Comparison of ENCODE assay signal across 1 cellular context in the genomic region with DNA sequence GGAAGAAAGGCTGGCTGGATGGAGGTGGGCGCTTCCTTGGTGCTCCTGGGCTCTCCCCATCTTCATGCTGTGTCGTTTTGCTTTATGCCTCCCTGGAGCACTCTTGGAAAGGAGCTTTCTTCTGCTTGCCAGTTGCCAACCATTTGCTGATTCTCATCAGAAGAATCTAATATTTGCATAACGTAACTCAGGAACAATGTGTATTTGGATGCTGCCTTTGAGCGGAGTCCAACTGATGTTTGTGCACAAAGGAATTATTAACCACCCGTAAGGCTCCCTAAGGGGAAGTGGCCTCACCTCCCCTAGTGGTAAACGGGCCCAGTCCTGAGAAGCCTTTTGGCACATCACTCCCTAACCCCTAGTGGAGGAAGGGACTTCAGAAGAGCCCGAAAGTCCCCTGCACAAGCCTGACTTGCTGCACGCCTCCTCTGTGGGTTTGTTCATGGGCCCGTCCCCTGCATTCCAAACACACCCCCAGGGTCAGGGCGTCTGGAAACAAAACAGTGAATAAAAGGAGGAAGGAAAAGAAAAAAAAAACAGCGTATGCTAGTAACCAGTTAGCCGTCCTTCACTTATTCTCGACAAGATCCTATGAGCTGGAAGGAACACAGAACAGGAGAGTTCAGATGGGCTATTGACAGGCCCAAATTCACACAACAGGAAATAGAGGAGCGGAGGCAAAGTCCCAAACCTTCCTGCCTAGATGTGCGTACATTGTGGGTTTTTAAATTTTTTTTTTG.
TF ChIP-seq lines count a peak whose summit lies in the region.

No MANE protein-coding gene starts in this region.

TF ChIP-seq in HepG2, 621 proteins besides CTCF, POLR2A, EP300 and RAD21 (continued from another document and continues in another):
- TF ChIP-seq, protein P1, sequence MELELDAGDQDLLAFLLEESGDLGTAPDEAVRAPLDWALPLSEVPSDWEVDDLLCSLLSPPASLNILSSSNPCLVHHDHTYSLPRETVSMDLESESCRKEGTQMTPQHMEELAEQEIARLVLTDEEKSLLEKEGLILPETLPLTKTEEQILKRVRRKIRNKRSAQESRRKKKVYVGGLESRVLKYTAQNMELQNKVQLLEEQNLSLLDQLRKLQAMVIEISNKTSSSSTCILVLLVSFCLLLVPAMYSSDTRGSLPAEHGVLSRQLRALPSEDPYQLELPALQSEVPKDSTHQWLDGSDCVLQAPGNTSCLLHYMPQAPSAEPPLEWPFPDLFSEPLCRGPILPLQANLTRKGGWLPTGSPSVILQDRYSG (CRISPR knock-in tag; IDR thresholded peaks at IDR 0.05): no peak
- TF ChIP-seq ERF (CRISPR knock-in tag; IDR thresholded peaks at IDR 0.05) (peak; percentile 85), ZNF343 (CRISPR knock-in tag; IDR thresholded peaks at IDR 0.05) (no peak), ZFP62 (CRISPR knock-in tag; IDR thresholded peaks at IDR 0.05) (no peak), U2AF2 (IDR thresholded peaks at IDR 0.05; ENCODE audit: low read depth, low read length) (no peak), ZNF607 (CRISPR knock-in tag; IDR thresholded peaks at IDR 0.05; ENCODE audit: borderline replicate concordance) (no peak), ZNF510 (CRISPR knock-in tag; IDR thresholded peaks at IDR 0.05; ENCODE audit: low read depth) (no peak), ZNF121 (CRISPR knock-in tag; IDR thresholded peaks at IDR 0.05) (0 out of 2 replicates have a peak, but pooled peaks have one; percentile 41), THYN1 (CRISPR knock-in tag; IDR thresholded peaks at IDR 0.05; ENCODE audit: borderline replicate concordance, low read depth) (no peak), ZNF747 (CRISPR knock-in tag; IDR thresholded peaks at IDR 0.05; ENCODE audit: borderline replicate concordance) (peak; percentile 90), CENPT (CRISPR knock-in tag; IDR thresholded peaks at IDR 0.05; ENCODE audit: low read depth) (no peak), HCFC1 (IDR thresholded peaks at IDR 0.05; ENCODE audit: low read depth, low read length) (no peak), ZSCAN31 (CRISPR knock-in tag; IDR thresholded peaks at IDR 0.05; ENCODE audit: low read depth) (0 out of 2 replicates have a peak, but pooled peaks have one; percentile 48), SMAD3 (CRISPR knock-in tag; IDR thresholded peaks at IDR 0.05) (no peak), MTF2 (CRISPR knock-in tag; IDR thresholded peaks at IDR 0.05; ENCODE audit: borderline replicate concordance) (no peak), ZNF441 (CRISPR knock-in tag; IDR thresholded peaks at IDR 0.05; ENCODE audit: borderline replicate concordance) (0 out of 2 replicates have a peak, but pooled peaks have one; percentile 39), ZNF746 (CRISPR knock-in tag; IDR thresholded peaks at IDR 0.05) (peak; percentile 82), SRSF4 (IDR thresholded peaks at IDR 0.05; ENCODE audit: low read depth, low read length, poor library complexity, severe bottlenecking) (no peak), GLI4 (CRISPR knock-in tag; IDR thresholded peaks at IDR 0.05; ENCODE audit: borderline replicate concordance) (no peak), AGO1 (IDR thresholded peaks at IDR 0.05; ENCODE audit: low read depth, low read length, poor library complexity, severe bottlenecking) (no peak), EEA1 (CRISPR knock-in tag; IDR thresholded peaks at IDR 0.05; ENCODE audit: borderline replicate concordance) (no peak), NCOA1 (CRISPR knock-in tag; IDR thresholded peaks at IDR 0.05) (peak; percentile 84; the same call in 1 of the 2 replicates), SKI (IDR thresholded peaks at IDR 0.05; ENCODE audit: partially characterized antibody) (peak; percentile 71), ZNF484 (CRISPR knock-in tag; IDR thresholded peaks at IDR 0.05; ENCODE audit: borderline replicate concordance, low read depth) (no peak), SP5 (CRISPR knock-in tag; IDR thresholded peaks at IDR 0.05; ENCODE audit: borderline replicate concordance, low read depth) (peak; percentile 67; the same call in 1 of the 2 replicates), ATF7 (IDR thresholded peaks at IDR 0.05) (no peak), ATF7 (CRISPR knock-in tag; IDR thresholded peaks at IDR 0.05) (peak; percentile 88; the same call in 1 of the 2 replicates), FOXK1 (CRISPR knock-in tag; IDR thresholded peaks at IDR 0.05; ENCODE audit: borderline replicate concordance, low read depth) (peak; percentile 31; the same call in 1 of the 2 replicates)
- TF ChIP-seq, protein P2, sequence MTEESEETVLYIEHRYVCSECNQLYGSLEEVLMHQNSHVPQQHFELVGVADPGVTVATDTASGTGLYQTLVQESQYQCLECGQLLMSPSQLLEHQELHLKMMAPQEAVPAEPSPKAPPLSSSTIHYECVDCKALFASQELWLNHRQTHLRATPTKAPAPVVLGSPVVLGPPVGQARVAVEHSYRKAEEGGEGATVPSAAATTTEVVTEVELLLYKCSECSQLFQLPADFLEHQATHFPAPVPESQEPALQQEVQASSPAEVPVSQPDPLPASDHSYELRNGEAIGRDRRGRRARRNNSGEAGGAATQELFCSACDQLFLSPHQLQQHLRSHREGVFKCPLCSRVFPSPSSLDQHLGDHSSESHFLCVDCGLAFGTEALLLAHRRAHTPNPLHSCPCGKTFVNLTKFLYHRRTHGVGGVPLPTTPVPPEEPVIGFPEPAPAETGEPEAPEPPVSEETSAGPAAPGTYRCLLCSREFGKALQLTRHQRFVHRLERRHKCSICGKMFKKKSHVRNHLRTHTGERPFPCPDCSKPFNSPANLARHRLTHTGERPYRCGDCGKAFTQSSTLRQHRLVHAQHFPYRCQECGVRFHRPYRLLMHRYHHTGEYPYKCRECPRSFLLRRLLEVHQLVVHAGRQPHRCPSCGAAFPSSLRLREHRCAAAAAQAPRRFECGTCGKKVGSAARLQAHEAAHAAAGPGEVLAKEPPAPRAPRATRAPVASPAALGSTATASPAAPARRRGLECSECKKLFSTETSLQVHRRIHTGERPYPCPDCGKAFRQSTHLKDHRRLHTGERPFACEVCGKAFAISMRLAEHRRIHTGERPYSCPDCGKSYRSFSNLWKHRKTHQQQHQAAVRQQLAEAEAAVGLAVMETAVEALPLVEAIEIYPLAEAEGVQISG (CRISPR knock-in tag; IDR thresholded peaks at IDR 0.05): peak; percentile 72; the same call in 1 of the 2 replicates
- TF ChIP-seq, protein P3, sequence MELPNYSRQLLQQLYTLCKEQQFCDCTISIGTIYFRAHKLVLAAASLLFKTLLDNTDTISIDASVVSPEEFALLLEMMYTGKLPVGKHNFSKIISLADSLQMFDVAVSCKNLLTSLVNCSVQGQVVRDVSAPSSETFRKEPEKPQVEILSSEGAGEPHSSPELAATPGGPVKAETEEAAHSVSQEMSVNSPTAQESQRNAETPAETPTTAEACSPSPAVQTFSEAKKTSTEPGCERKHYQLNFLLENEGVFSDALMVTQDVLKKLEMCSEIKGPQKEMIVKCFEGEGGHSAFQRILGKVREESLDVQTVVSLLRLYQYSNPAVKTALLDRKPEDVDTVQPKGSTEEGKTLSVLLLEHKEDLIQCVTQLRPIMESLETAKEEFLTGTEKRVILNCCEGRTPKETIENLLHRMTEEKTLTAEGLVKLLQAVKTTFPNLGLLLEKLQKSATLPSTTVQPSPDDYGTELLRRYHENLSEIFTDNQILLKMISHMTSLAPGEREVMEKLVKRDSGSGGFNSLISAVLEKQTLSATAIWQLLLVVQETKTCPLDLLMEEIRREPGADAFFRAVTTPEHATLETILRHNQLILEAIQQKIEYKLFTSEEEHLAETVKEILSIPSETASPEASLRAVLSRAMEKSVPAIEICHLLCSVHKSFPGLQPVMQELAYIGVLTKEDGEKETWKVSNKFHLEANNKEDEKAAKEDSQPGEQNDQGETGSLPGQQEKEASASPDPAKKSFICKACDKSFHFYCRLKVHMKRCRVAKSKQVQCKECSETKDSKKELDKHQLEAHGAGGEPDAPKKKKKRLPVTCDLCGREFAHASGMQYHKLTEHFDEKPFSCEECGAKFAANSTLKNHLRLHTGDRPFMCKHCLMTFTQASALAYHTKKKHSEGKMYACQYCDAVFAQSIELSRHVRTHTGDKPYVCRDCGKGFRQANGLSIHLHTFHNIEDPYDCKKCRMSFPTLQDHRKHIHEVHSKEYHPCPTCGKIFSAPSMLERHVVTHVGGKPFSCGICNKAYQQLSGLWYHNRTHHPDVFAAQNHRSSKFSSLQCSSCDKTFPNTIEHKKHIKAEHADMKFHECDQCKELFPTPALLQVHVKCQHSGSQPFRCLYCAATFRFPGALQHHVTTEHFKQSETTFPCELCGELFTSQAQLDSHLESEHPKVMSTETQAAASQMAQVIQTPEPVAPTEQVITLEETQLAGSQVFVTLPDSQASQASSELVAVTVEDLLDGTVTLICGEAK (IDR thresholded peaks at IDR 0.05): peak; percentile 6; the same call in 1 of the 2 replicates
- TF ChIP-seq, protein P3 (CRISPR knock-in tag; IDR thresholded peaks at IDR 0.05): peak; percentile 95
- TF ChIP-seq, protein P4, sequence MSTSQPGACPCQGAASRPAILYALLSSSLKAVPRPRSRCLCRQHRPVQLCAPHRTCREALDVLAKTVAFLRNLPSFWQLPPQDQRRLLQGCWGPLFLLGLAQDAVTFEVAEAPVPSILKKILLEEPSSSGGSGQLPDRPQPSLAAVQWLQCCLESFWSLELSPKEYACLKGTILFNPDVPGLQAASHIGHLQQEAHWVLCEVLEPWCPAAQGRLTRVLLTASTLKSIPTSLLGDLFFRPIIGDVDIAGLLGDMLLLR (CRISPR knock-in tag; IDR thresholded peaks at IDR 0.05): no peak
- TF ChIP-seq, protein P5, sequence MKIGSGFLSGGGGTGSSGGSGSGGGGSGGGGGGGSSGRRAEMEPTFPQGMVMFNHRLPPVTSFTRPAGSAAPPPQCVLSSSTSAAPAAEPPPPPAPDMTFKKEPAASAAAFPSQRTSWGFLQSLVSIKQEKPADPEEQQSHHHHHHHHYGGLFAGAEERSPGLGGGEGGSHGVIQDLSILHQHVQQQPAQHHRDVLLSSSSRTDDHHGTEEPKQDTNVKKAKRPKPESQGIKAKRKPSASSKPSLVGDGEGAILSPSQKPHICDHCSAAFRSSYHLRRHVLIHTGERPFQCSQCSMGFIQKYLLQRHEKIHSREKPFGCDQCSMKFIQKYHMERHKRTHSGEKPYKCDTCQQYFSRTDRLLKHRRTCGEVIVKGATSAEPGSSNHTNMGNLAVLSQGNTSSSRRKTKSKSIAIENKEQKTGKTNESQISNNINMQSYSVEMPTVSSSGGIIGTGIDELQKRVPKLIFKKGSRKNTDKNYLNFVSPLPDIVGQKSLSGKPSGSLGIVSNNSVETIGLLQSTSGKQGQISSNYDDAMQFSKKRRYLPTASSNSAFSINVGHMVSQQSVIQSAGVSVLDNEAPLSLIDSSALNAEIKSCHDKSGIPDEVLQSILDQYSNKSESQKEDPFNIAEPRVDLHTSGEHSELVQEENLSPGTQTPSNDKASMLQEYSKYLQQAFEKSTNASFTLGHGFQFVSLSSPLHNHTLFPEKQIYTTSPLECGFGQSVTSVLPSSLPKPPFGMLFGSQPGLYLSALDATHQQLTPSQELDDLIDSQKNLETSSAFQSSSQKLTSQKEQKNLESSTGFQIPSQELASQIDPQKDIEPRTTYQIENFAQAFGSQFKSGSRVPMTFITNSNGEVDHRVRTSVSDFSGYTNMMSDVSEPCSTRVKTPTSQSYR (CRISPR knock-in tag; IDR thresholded peaks at IDR 0.05; ENCODE audit: borderline replicate concordance): peak; percentile 61; the same call in 1 of the 2 replicates
- TF ChIP-seq, protein P6, sequence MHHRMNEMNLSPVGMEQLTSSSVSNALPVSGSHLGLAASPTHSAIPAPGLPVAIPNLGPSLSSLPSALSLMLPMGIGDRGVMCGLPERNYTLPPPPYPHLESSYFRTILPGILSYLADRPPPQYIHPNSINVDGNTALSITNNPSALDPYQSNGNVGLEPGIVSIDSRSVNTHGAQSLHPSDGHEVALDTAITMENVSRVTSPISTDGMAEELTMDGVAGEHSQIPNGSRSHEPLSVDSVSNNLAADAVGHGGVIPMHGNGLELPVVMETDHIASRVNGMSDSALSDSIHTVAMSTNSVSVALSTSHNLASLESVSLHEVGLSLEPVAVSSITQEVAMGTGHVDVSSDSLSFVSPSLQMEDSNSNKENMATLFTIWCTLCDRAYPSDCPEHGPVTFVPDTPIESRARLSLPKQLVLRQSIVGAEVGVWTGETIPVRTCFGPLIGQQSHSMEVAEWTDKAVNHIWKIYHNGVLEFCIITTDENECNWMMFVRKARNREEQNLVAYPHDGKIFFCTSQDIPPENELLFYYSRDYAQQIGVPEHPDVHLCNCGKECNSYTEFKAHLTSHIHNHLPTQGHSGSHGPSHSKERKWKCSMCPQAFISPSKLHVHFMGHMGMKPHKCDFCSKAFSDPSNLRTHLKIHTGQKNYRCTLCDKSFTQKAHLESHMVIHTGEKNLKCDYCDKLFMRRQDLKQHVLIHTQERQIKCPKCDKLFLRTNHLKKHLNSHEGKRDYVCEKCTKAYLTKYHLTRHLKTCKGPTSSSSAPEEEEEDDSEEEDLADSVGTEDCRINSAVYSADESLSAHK (CRISPR knock-in tag; IDR thresholded peaks at IDR 0.05; ENCODE audit: borderline replicate concordance): no peak
- TF ChIP-seq, protein P7, sequence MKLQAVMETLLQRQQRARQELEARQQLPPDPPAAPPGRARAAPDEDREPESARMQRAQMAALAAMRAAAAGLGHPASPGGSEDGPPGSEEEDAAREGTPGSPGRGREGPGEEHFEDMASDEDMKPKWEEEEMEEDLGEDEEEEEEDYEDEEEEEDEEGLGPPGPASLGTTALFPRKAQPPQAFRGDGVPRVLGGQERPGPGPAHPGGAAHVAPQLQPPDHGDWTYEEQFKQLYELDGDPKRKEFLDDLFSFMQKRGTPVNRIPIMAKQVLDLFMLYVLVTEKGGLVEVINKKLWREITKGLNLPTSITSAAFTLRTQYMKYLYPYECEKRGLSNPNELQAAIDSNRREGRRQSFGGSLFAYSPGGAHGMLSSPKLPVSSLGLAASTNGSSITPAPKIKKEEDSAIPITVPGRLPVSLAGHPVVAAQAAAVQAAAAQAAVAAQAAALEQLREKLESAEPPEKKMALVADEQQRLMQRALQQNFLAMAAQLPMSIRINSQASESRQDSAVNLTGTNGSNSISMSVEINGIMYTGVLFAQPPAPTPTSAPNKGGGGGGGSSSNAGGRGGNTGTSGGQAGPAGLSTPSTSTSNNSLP (IDR thresholded peaks at IDR 0.05; ENCODE audit: low read depth, low read length): peak; percentile 81; the same call in 1 of the 2 replicates
